ENCODE assay signal across 9 cellular contexts in the genomic region with DNA sequence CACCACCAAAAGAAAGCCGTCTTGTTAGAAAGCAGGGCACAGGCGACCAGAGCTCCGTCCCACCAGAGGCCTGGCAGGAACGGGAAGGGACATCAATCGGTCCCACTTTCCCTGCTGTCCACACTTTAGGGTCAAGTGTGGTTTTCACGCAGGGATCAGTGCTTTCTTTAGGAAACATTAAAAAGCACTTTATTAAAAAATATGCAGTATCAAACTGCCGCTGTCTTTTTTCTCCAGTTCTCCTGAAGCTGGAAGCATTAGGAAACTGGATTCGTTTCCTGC. TPM values are rescaled to one million over a fixed set of nuclear protein-coding genes. Genes with fewer than 3 reads are reported as not detected.
A peak's percentile ranks its signal among the peaks of the same experiment; 100 is the strongest.
DNase-seq lines count a peak whose midpoint lies in the region; ATAC-seq and TF ChIP-seq lines count a peak whose summit lies in the region.
"Had no signal": no experiment of that assay in that cellular context is flagged by ENCODE, and none has a peak within 500 bp of the region (broad histone marks: within the 10 kb centered on the region; RNA-seq: fewer than 3 reads in every experiment).

No MANE protein-coding gene starts in this region.

- no peak overlapping the region for H3K9ac ChIP-seq in SK-N-SH
- H3K9ac ChIP-seq in stomach smooth muscle (ENCODE audit: low read length in 2 of 2), result peak overlapping the region; percentile 9 to 21

- no peaks in the 10 kb centered on the region for H3F3A ChIP-seq in SK-N-SH (replicated peaks; ENCODE audit: insufficient read depth)

- 86% methylated on average over 8 of the region's 8 CpGs for WGBS in SK-N-SH (ENCODE audit: low lambda C conversion rate)
- 21 to 35% (median 33%) methylated on average over 8 of the region's 8 CpGs for WGBS in adrenal gland, 4 donors

- CTCF ChIA-PET in SK-N-SH (lab: Yijun Ruan, JAX), result interaction anchor here (1.7 to 8.3 kb wide), 4 partner anchors 12 to 206 kb away, joined by 8 to 80 read pairs (median 20); no protein-coding TSS in a partner anchor

- no peak for TF ChIP-seq POLR2A in adrenal gland (IDR thresholded peaks at IDR 0.05)

- H3K4me3 ChIP-seq in SK-N-SH (ENCODE audit: low read depth in 2 of 2, low read length in 1 of 2), result peak overlapping the region in 1 of 2 experiments; percentile 49; a peak in 2 of 4 replicates
- peak overlapping the region in 3 of 4 donors; percentile 46 to 90 (median 46) for H3K4me3 ChIP-seq in adrenal gland
- peak overlapping the region; percentile 55 to 75 for H3K4me3 ChIP-seq in stomach smooth muscle (ENCODE audit: low read length in 2 of 2)

- no peak for DNase-seq in SK-N-SH
- no peak for DNase-seq in adrenal gland
- no peak for DNase-seq in left colon
- DNase-seq in mucosa of gallbladder (ENCODE audit: low spot score), result no peak
- DNase-seq: OCI-M1 had no signal

- peak overlapping the region; percentile 68 for H3K4me2 ChIP-seq in SK-N-SH

- no peaks in the 10 kb centered on the region for H3K36me3 ChIP-seq in SK-N-SH (replicated peaks in 1 of 2; ENCODE audit: control insufficient read depth in 1 of 2, insufficient read depth in 2 of 2, low read length in 1 of 2)
- no peaks in the 10 kb centered on the region for H3K36me3 ChIP-seq in adrenal gland (replicated peaks in 1 of 2)
- H3K36me3 ChIP-seq in stomach smooth muscle (ENCODE audit: control insufficient read depth in 2 of 2, insufficient read depth in 2 of 2, low read length in 2 of 2), result no peaks in the 10 kb centered on the region

- H3K27ac ChIP-seq in SK-N-SH (ENCODE audit: low read depth in 2 of 2, low read length in 1 of 2) (no peak overlapping the region), adrenal gland (peak overlapping the region in 4 of 5 donors; percentile 40 to 92 (median 81)), stomach smooth muscle (ENCODE audit: low read length) (no peak overlapping the region)

- H3K9me3 ChIP-seq in SK-N-SH, result no peaks in the 10 kb centered on the region
- no peaks in the 10 kb centered on the region for H3K9me3 ChIP-seq in adrenal gland (replicated peaks in 1 of 3)
- H3K9me3 ChIP-seq in stomach smooth muscle (ENCODE audit: control insufficient read depth in 2 of 2, low read length in 2 of 2), result no peaks in the 10 kb centered on the region

- H3K27me3 ChIP-seq in SK-N-SH (ENCODE audit: insufficient read depth) (peaks cover 4% of the 10 kb centered on the region; the same call in 1 of the 2 replicates), adrenal gland (no peaks in the 10 kb centered on the region), stomach smooth muscle (ENCODE audit: control insufficient read depth in 1 of 2, insufficient read depth in 2 of 2, low read length in 2 of 2) (peaks cover 4 to 22% of the 10 kb centered on the region in 2 donors)

- H3K79me2 ChIP-seq in SK-N-SH (ENCODE audit: insufficient read depth), result no peaks in the 10 kb centered on the region

- peaks cover 0 to 5% of the 10 kb centered on the region in 2 experiments; a peak in 1 of 4 replicates for H3K4me1 ChIP-seq in SK-N-SH (ENCODE audit: control insufficient read depth in 1 of 2, insufficient read depth in 2 of 2, low read depth in 1 of 2, low read length in 1 of 2)
- H3K4me1 ChIP-seq in adrenal gland (replicated peaks in 1 of 2), result peaks cover 0 to 8% of the 10 kb centered on the region in 2 donors
- H3K4me1 ChIP-seq in stomach smooth muscle (ENCODE audit: control insufficient read depth, insufficient read depth, low read length), result peaks cover 9% of the 10 kb centered on the region

- H2AFZ ChIP-seq in SK-N-SH (ENCODE audit: low read depth), result no peak overlapping the region

- intact Hi-C loops in adrenal gland (cut with DNase I) (no loop called here), left colon (cut with DNase I, micrococcal nuclease) (no loop called here)

- H3K9me2 ChIP-seq in SK-N-SH, result no peaks in the 10 kb centered on the region

- TF ChIP-seq RAD21 in SK-N-SH (IDR thresholded peaks at IDR 0.05; ENCODE audit: low read length), result no peak

- no peaks in the 10 kb centered on the region for H4K20me1 ChIP-seq in SK-N-SH (ENCODE audit: insufficient read depth)

- POLR2A ChIA-PET in SK-N-SH (lab: Yijun Ruan, JAX), result interaction anchor here (0.5 kb wide), 1 partner anchor 205 kb away, joined by 3 read pairs; no protein-coding TSS in a partner anchor

- TF ChIP-seq CTCF in SK-N-SH (IDR thresholded peaks at IDR 0.05) (no peak), adrenal gland (IDR thresholded peaks at IDR 0.05) (no peak)

- TF ChIP-seq EP300 in SK-N-SH (IDR thresholded peaks at IDR 0.05; ENCODE audit: borderline replicate concordance in 1 of 2, low read depth in 1 of 2, low read length in 1 of 2), result no peak

- ATAC-seq in SK-N-SH treated with all-trans-retinoic acid at 6 μM for 48 hours (no peak; the same call in 2 of the 3 replicates), left colon (peak; percentile 12), GM19467 (IDR thresholded peaks at IDR 0.05; ENCODE audit: unreplicated experiment) (no peak), GM21381 (IDR thresholded peaks at IDR 0.05; ENCODE audit: unreplicated experiment) (no peak)

TF ChIP-seq in SK-N-SH, 30 proteins besides CTCF, POLR2A, EP300 and RAD21 (continues in another document):
- no peak for TF ChIP-seq POLR2AphosphoS5 (IDR thresholded peaks at IDR 0.05; ENCODE audit: low read depth, low read length)
- TF ChIP-seq, protein P1, sequence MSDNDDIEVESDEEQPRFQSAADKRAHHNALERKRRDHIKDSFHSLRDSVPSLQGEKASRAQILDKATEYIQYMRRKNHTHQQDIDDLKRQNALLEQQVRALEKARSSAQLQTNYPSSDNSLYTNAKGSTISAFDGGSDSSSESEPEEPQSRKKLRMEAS (IDR thresholded peaks at IDR 0.05; ENCODE audit: low read depth), result no peak
- no peak for TF ChIP-seq NRF1 (IDR thresholded peaks at IDR 0.05; ENCODE audit: low read depth, low read length)
- no peak for TF ChIP-seq FOXM1 (IDR thresholded peaks at IDR 0.05; ENCODE audit: low read depth)
- TF ChIP-seq ELF1 (IDR thresholded peaks at IDR 0.05), result no peak
- no peak for TF ChIP-seq FOXJ3 (CRISPR knock-in tag; IDR thresholded peaks at IDR 0.05)
- no peak for TF ChIP-seq YY1 (IDR thresholded peaks at IDR 0.05; ENCODE audit: low read depth)
- TF ChIP-seq TAF1 (IDR thresholded peaks at IDR 0.05; ENCODE audit: borderline replicate concordance, low read depth, low read length), result no peak
- no peak for TF ChIP-seq JUND (IDR thresholded peaks at IDR 0.05)
- TF ChIP-seq IRF3 (IDR thresholded peaks at IDR 0.05; ENCODE audit: low read depth, low read length), result no peak

TF ChIP-seq in SK-N-SH treated with all-trans-retinoic acid at 6 μM for 48 hours, 23 proteins besides CTCF, POLR2A, EP300 and RAD21 (continues in another document):
- TF ChIP-seq ZNF70 (CRISPR knock-in tag; IDR thresholded peaks at IDR 0.05) (no peak), CREB5 (CRISPR knock-in tag; IDR thresholded peaks at IDR 0.05; ENCODE audit: low read depth) (no peak), CSDC2 (CRISPR knock-in tag; IDR thresholded peaks at IDR 0.05) (no peak), GLIS3 (CRISPR knock-in tag; IDR thresholded peaks at IDR 0.05) (no peak), ZNF565 (CRISPR knock-in tag; conservative IDR thresholded peaks at IDR 0.05; ENCODE audit: low read depth) (no peak)
- TF ChIP-seq, protein P2, sequence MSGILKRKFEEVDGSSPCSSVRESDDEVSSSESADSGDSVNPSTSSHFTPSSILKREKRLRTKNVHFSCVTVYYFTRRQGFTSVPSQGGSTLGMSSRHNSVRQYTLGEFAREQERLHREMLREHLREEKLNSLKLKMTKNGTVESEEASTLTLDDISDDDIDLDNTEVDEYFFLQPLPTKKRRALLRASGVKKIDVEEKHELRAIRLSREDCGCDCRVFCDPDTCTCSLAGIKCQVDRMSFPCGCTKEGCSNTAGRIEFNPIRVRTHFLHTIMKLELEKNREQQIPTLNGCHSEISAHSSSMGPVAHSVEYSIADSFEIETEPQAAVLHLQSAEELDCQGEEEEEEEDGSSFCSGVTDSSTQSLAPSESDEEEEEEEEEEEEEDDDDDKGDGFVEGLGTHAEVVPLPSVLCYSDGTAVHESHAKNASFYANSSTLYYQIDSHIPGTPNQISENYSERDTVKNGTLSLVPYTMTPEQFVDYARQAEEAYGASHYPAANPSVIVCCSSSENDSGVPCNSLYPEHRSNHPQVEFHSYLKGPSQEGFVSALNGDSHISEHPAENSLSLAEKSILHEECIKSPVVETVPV (CRISPR knock-in tag; IDR thresholded peaks at IDR 0.05), result no peak

RNA-seq across cellular contexts. Expression of gene IFNLR1, which starts 0.4 kb away (rescaled TPM):
- 0.29 and 0.30 TPM in 2 replicates for polyA plus RNA-seq in SK-N-SH (2012; rRNA removed)
- 0.14 and 0.20 TPM in 2 replicates for polyA plus RNA-seq in SK-N-SH (2012; cell fraction: cytosol; rRNA removed)
- 0.13 and 0.16 TPM in 2 replicates for polyA plus RNA-seq in SK-N-SH (2012; cell fraction: nucleus; rRNA removed)
- 10 to 100 TPM in 1 of 8 donors, 1 to 10 TPM in 7; 2.0 to 11.5 (median 4.3) TPM for total RNA-seq in adrenal gland
- 1 to 10 TPM; 1.8 to 4.0 (median 2.7) TPM for polyA plus RNA-seq in adrenal gland
- total RNA-seq in left colon, result 10 to 100 TPM; 11.3 to 23.2 TPM
- 11.2 TPM for total RNA-seq in mucosa of gallbladder

RNA-seq across cellular contexts. Expression of gene IL22RA1, which starts 43.7 kb away (rescaled TPM):
- polyA plus RNA-seq in SK-N-SH (2012; rRNA removed) (0.03 and 0.05 TPM in 2 replicates), adrenal gland (under 1 TPM; 0.13 to 0.73 (median 0.24) TPM)
- polyA plus RNA-seq in SK-N-SH (2012; cell fraction: cytosol; rRNA removed), result not detected in 2 replicates
- 0.02 TPM in 2 replicates for polyA plus RNA-seq in SK-N-SH (2012; cell fraction: nucleus; rRNA removed)
- total RNA-seq in adrenal gland (under 1 TPM in 6 of 8 donors, not detected in 2; 0.18 to 0.76 (median 0.41) TPM), left colon (10 to 100 TPM; 26.6 to 40.0 TPM), mucosa of gallbladder (11.6 TPM)

Comparison
In these comparisons a context has a peak if more than half of its experiments do, and no peak if none do; other contexts are left out.
1. H3K27ac ChIP-seq: peak in adrenal gland (4 of 5); none in SK-N-SH (0 of 2) and stomach smooth muscle (single experiment).